Comparison of ENCODE assay signal across 34 cellular contexts in genomic region chr10:21071001-21071673, GRCh38.
"Had no signal": no experiment of that assay in that cellular context is flagged by ENCODE, and none has a peak within 500 bp of the region (broad histone marks: within the 10 kb centered on the region; RNA-seq: fewer than 3 reads in every experiment).

No MANE protein-coding gene starts in this region.

- H3K9me3 Mint-ChIP-seq: activated CD4-positive, alpha-beta memory T cell treated with anti-CD3 and anti-CD28 coated beads for 36 hours; activated CD4-positive, alpha-beta T cell treated with anti-CD3 and anti-CD28 coated beads, Interleukin-2, amount 10 ng/mL, durations not matched to agents 24 days and 14 days; activated naive CD4-positive, alpha-beta T cell treated with anti-CD3 and anti-CD28 coated beads, Interleukin-2, amount 10 ng/mL, durations not matched to agents 7 days and 5 days; activated naive CD4-positive, alpha-beta T cell treated with anti-CD3 and anti-CD28 coated beads, Interleukin-2, amount 50 U/mL, for 72 hours; activated naive CD8-positive, alpha-beta T cell treated with anti-CD3 and anti-CD28 coated beads, Interleukin-2, amount 10 ng/mL, durations not matched to agents 7 days and 5 days; effector memory CD8-positive, alpha-beta T cell; T-cell; T-helper 1 cell treated with Interleukin-12 subunit alpha and Interleukin-12 subunit beta and Interleukin-4 antibody, amounts not matched to agents 30 μg/mL and 1 μg/mL, for 36 hours; T-helper 2 cell treated with Interferon-gamma antibody and Interleukin-4, amounts not matched to agents 5 μg/mL and 100 μg/mL, for 36 hours had no signal

- FAIRE-seq: astrocyte, colon, endometrium, endothelial cell of umbilical vein had no signal

- ATAC-seq: activated CD4-positive, alpha-beta T cell treated with anti-CD3 and anti-CD28 coated beads for 36 hours; activated CD8-positive, alpha-beta memory T cell treated with anti-CD3 and anti-CD28 coated beads, Interleukin-2, amount 10 ng/mL, durations not matched to agents 7 days and 5 days; activated CD8-positive, alpha-beta T cell treated with anti-CD3 and anti-CD28 coated beads, Interleukin-2, amount 10 ng/mL, durations not matched to agents 7 days and 5 days; activated naive CD4-positive, alpha-beta T cell treated with anti-CD3 and anti-CD28 coated beads, Interleukin-2, amount 50 U/mL, for 72 hours; effector memory CD8-positive, alpha-beta T cell; gastroesophageal sphincter; T-cell had no signal

- H3K27me3 ChIP-seq: esophagus squamous epithelium, heart right ventricle had no signal

- H3K27ac Mint-ChIP-seq: activated CD4-positive, alpha-beta memory T cell treated with anti-CD3 and anti-CD28 coated beads for 36 hours; activated CD4-positive, alpha-beta T cell treated with anti-CD3 and anti-CD28 coated beads for 36 hours; activated CD4-positive, alpha-beta T cell treated with anti-CD3 and anti-CD28 coated beads, Interleukin-2, amount 10 ng/mL, durations not matched to agents 24 days and 14 days; activated CD8-positive, alpha-beta memory T cell treated with anti-CD3 and anti-CD28 coated beads, Interleukin-2, amount 10 ng/mL, durations not matched to agents 7 days and 5 days; activated CD8-positive, alpha-beta T cell treated with anti-CD3 and anti-CD28 coated beads, Interleukin-2, amount 10 ng/mL, durations not matched to agents 7 days and 5 days; activated naive CD4-positive, alpha-beta T cell treated with anti-CD3 and anti-CD28 coated beads, Interleukin-2, amount 10 ng/mL, durations not matched to agents 7 days and 5 days; activated naive CD4-positive, alpha-beta T cell treated with anti-CD3 and anti-CD28 coated beads, Interleukin-2, amount 50 U/mL, for 72 hours; activated naive CD8-positive, alpha-beta T cell treated with anti-CD3 and anti-CD28 coated beads, Interleukin-2, amount 10 ng/mL, durations not matched to agents 7 days and 5 days; effector memory CD8-positive, alpha-beta T cell; T-cell; T-helper 1 cell treated with Interleukin-12 subunit alpha and Interleukin-12 subunit beta and Interleukin-4 antibody, amounts not matched to agents 30 μg/mL and 1 μg/mL, for 36 hours; T-helper 2 cell treated with Interferon-gamma antibody and Interleukin-4, amounts not matched to agents 5 μg/mL and 100 μg/mL, for 36 hours had no signal

- H3K36me3 ChIP-seq: esophagus squamous epithelium, gastroesophageal sphincter, heart right ventricle, WERI-Rb-1 had no signal

- H3K27ac ChIP-seq: epithelial cell of prostate, esophagus squamous epithelium, gastroesophageal sphincter, WERI-Rb-1 had no signal

- H3K4me3 ChIP-seq: esophagus squamous epithelium, gastroesophageal sphincter, heart right ventricle had no signal

- DNase-seq: activated CD4-positive, alpha-beta memory T cell treated with anti-CD3 and anti-CD28 coated beads for 36 hours; activated CD4-positive, alpha-beta T cell treated with anti-CD3 and anti-CD28 coated beads for 36 hours; activated CD4-positive, alpha-beta T cell treated with anti-CD3 and anti-CD28 coated beads, Interleukin-2, amount 10 ng/mL, durations not matched to agents 24 days and 14 days; activated CD4-positive, CD25-positive, alpha-beta regulatory T cell; activated CD4-positive, CD25-positive, alpha-beta regulatory T cell treated with anti-CD3 and anti-CD28 coated beads, Interleukin-2, amount 50 U/mL, for 72 hours; activated CD8-positive, alpha-beta memory T cell treated with anti-CD3 and anti-CD28 coated beads, Interleukin-2, amount 10 ng/mL, durations not matched to agents 7 days and 5 days; activated CD8-positive, alpha-beta memory T cell treated with anti-CD3 and anti-CD28 coated beads, Interleukin-2, amount 50 U/mL, for 4 hours; activated CD8-positive, alpha-beta T cell treated with anti-CD3 and anti-CD28 coated beads, Interleukin-2, amount 10 ng/mL, durations not matched to agents 7 days and 5 days; activated gamma-delta T cell; activated naive CD4-positive, alpha-beta T cell; activated naive CD4-positive, alpha-beta T cell treated with anti-CD3 and anti-CD28 coated beads, Interleukin-2, amount 10 ng/mL, durations not matched to agents 7 days and 5 days; activated naive CD8-positive, alpha-beta T cell treated with anti-CD3 and anti-CD28 coated beads, Interleukin-2, amount 10 ng/mL, durations not matched to agents 7 days and 5 days; activated T-cell treated with anti-CD3 and anti-CD28 coated beads, Interleukin-2, amount 50 U/mL, for 1 hour; activated T-cell treated with anti-CD3 and anti-CD28 coated beads, Interleukin-2, amount 50 U/mL, for 48 hours; caudate nucleus; cortex of kidney; dermis blood vessel endothelial cell; effector CD4-positive, alpha-beta T cell; effector memory CD8-positive, alpha-beta T cell; esophagus squamous epithelium; foreskin melanocyte; heart right ventricle; T-cell; T1000; WERI-Rb-1 had no signal

- H3K9me3 ChIP-seq: esophagus squamous epithelium, gastroesophageal sphincter, heart right ventricle had no signal

- H3K4me1 Mint-ChIP-seq: activated CD4-positive, alpha-beta T cell treated with anti-CD3 and anti-CD28 coated beads for 36 hours; activated CD4-positive, alpha-beta T cell treated with anti-CD3 and anti-CD28 coated beads, Interleukin-2, amount 10 ng/mL, durations not matched to agents 24 days and 14 days; activated CD8-positive, alpha-beta memory T cell treated with anti-CD3 and anti-CD28 coated beads, Interleukin-2, amount 10 ng/mL, durations not matched to agents 7 days and 5 days; activated naive CD4-positive, alpha-beta T cell treated with anti-CD3 and anti-CD28 coated beads, Interleukin-2, amount 10 ng/mL, durations not matched to agents 7 days and 5 days; activated naive CD8-positive, alpha-beta T cell treated with anti-CD3 and anti-CD28 coated beads, Interleukin-2, amount 10 ng/mL, durations not matched to agents 7 days and 5 days; T-cell had no signal

- H3K4me3 Mint-ChIP-seq: activated CD4-positive, alpha-beta memory T cell treated with anti-CD3 and anti-CD28 coated beads for 36 hours; activated CD4-positive, alpha-beta T cell treated with anti-CD3 and anti-CD28 coated beads for 36 hours; activated CD4-positive, alpha-beta T cell treated with anti-CD3 and anti-CD28 coated beads, Interleukin-2, amount 10 ng/mL, durations not matched to agents 24 days and 14 days; activated CD8-positive, alpha-beta memory T cell treated with anti-CD3 and anti-CD28 coated beads, Interleukin-2, amount 10 ng/mL, durations not matched to agents 7 days and 5 days; activated CD8-positive, alpha-beta T cell treated with anti-CD3 and anti-CD28 coated beads, Interleukin-2, amount 10 ng/mL, durations not matched to agents 7 days and 5 days; activated naive CD4-positive, alpha-beta T cell treated with anti-CD3 and anti-CD28 coated beads, Interleukin-2, amount 10 ng/mL, durations not matched to agents 7 days and 5 days; activated naive CD8-positive, alpha-beta T cell treated with anti-CD3 and anti-CD28 coated beads, Interleukin-2, amount 10 ng/mL, durations not matched to agents 7 days and 5 days; effector memory CD8-positive, alpha-beta T cell; T-cell; T-helper 1 cell treated with Interleukin-12 subunit alpha and Interleukin-12 subunit beta and Interleukin-4 antibody, amounts not matched to agents 30 μg/mL and 1 μg/mL, for 36 hours; T-helper 2 cell treated with Interferon-gamma antibody and Interleukin-4, amounts not matched to agents 5 μg/mL and 100 μg/mL, for 36 hours had no signal

- H3K36me3 Mint-ChIP-seq: activated CD4-positive, alpha-beta memory T cell treated with anti-CD3 and anti-CD28 coated beads for 36 hours; activated CD8-positive, alpha-beta memory T cell treated with anti-CD3 and anti-CD28 coated beads, Interleukin-2, amount 10 ng/mL, durations not matched to agents 7 days and 5 days; activated naive CD4-positive, alpha-beta T cell treated with anti-CD3 and anti-CD28 coated beads, Interleukin-2, amount 10 ng/mL, durations not matched to agents 7 days and 5 days; activated naive CD4-positive, alpha-beta T cell treated with anti-CD3 and anti-CD28 coated beads, Interleukin-2, amount 50 U/mL, for 72 hours; activated naive CD8-positive, alpha-beta T cell treated with anti-CD3 and anti-CD28 coated beads, Interleukin-2, amount 10 ng/mL, durations not matched to agents 7 days and 5 days; T-cell had no signal

- H3K4me1 ChIP-seq: esophagus squamous epithelium, gastroesophageal sphincter had no signal

- H3K27me3 Mint-ChIP-seq: activated CD4-positive, alpha-beta memory T cell treated with anti-CD3 and anti-CD28 coated beads for 36 hours; activated CD4-positive, alpha-beta T cell treated with anti-CD3 and anti-CD28 coated beads, Interleukin-2, amount 10 ng/mL, durations not matched to agents 24 days and 14 days; activated CD8-positive, alpha-beta memory T cell treated with anti-CD3 and anti-CD28 coated beads, Interleukin-2, amount 10 ng/mL, durations not matched to agents 7 days and 5 days; activated naive CD4-positive, alpha-beta T cell treated with anti-CD3 and anti-CD28 coated beads, Interleukin-2, amount 10 ng/mL, durations not matched to agents 7 days and 5 days; activated naive CD8-positive, alpha-beta T cell treated with anti-CD3 and anti-CD28 coated beads, Interleukin-2, amount 10 ng/mL, durations not matched to agents 7 days and 5 days had no signal
